In the genomic region with DNA sequence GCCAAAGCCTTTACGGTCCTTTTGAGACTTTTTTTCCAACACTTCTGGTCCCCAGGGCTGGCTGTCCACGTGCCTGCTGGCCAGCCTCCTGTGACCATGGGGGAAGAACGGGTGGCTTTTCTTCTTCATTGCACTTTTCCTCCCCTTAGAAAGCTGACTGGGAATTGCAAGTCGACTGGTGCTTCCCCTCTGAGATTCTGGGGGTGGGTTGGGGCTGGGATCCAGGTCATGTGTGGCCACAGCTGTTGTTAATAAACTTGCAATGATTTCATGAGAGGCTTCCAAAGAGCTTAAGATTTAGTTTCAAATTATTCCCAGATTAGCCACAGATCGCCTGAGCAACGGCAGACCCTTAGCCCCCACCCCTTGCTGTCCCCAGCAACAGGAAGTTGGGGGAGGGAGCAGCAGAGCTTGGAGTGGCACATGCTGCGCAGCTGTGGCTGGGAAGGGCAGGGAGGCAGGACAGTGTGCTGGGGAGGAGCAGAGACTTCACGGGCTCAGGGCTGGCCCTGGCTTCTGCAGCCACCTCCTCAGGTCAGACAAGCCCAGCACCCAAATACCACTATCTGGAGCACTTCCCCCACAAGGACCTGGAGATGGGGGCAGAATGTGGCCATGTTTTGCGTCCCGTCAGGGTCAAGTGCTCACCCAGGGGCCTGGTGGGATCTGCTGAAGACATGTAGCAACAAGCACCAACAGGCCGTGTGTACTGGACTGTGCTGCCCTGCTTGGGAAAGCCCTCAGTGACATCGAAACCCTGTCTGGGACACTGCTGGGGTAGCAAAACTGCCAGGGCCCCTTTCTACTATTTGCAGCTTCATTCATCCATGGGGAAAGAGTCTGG, we compare ENCODE assay signal across 1 cellular context.
TF ChIP-seq lines count a peak whose summit lies in the region.

No MANE protein-coding gene starts in this region.

TF ChIP-seq in WTC11, 78 proteins besides CTCF, POLR2A, EP300 and RAD21 (continued from another document and continues in another):
- TF ChIP-seq SMAD4 (CRISPR knock-in tag; IDR thresholded peaks at IDR 0.05) (no peak), HMGA2 (CRISPR knock-in tag; IDR thresholded peaks at IDR 0.05) (no peak), CREM (CRISPR knock-in tag; IDR thresholded peaks at IDR 0.05) (no peak), SP1 (CRISPR knock-in tag; conservative IDR thresholded peaks at IDR 0.05) (peak; percentile 75), SOX15 (CRISPR knock-in tag; IDR thresholded peaks at IDR 0.05) (no peak), HMGXB4 (CRISPR knock-in tag; IDR thresholded peaks at IDR 0.05) (no peak), E2F4 (CRISPR knock-in tag; IDR thresholded peaks at IDR 0.05; ENCODE audit: borderline replicate concordance, low read depth) (no peak), FOXK1 (CRISPR knock-in tag; IDR thresholded peaks at IDR 0.05) (peak; percentile 75; the same call in 1 of the 2 replicates), OVOL2 (CRISPR knock-in tag; IDR thresholded peaks at IDR 0.05; ENCODE audit: borderline replicate concordance) (no peak), FOXP1 (CRISPR knock-in tag; IDR thresholded peaks at IDR 0.05; ENCODE audit: borderline replicate concordance) (peak; percentile 92; the same call in 1 of the 2 replicates), ELF4 (CRISPR knock-in tag; IDR thresholded peaks at IDR 0.05; ENCODE audit: low read depth) (no peak), TEAD4 (CRISPR knock-in tag; IDR thresholded peaks at IDR 0.05) (no peak), SMAD3 (CRISPR knock-in tag; IDR thresholded peaks at IDR 0.05; ENCODE audit: borderline replicate concordance) (peak; percentile 75), AR (CRISPR knock-in tag; IDR thresholded peaks at IDR 0.05) (no peak), ZNF317 (CRISPR knock-in tag; IDR thresholded peaks at IDR 0.05; ENCODE audit: borderline replicate concordance, low read depth) (no peak), TCF7 (CRISPR knock-in tag; IDR thresholded peaks at IDR 0.05; ENCODE audit: low read depth) (no peak), ZNF263 (CRISPR knock-in tag; IDR thresholded peaks at IDR 0.05; ENCODE audit: low read depth) (peak; percentile 58; the same call in 1 of the 2 replicates), MYBL2 (CRISPR knock-in tag; IDR thresholded peaks at IDR 0.05) (no peak), ZNF671 (CRISPR knock-in tag; IDR thresholded peaks at IDR 0.05) (no peak), ESRRA (CRISPR knock-in tag; IDR thresholded peaks at IDR 0.05; ENCODE audit: borderline replicate concordance) (no peak), E2F5 (CRISPR knock-in tag; IDR thresholded peaks at IDR 0.05) (0 out of 2 replicates have a peak, but pooled peaks have one; percentile 61), CBFB (CRISPR knock-in tag; IDR thresholded peaks at IDR 0.05; ENCODE audit: low read depth) (no peak), NFE2L1 (CRISPR knock-in tag; IDR thresholded peaks at IDR 0.05) (no peak), CREB1 (CRISPR knock-in tag; IDR thresholded peaks at IDR 0.05) (peak; percentile 48; the same call in 1 of the 2 replicates), ZNF532 (CRISPR knock-in tag; IDR thresholded peaks at IDR 0.05; ENCODE audit: borderline replicate concordance) (no peak)
- TF ChIP-seq, protein P1, sequence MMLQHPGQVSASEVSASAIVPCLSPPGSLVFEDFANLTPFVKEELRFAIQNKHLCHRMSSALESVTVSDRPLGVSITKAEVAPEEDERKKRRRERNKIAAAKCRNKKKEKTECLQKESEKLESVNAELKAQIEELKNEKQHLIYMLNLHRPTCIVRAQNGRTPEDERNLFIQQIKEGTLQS (CRISPR knock-in tag; conservative IDR thresholded peaks at IDR 0.05) = no peak
- TF ChIP-seq, protein P2, sequence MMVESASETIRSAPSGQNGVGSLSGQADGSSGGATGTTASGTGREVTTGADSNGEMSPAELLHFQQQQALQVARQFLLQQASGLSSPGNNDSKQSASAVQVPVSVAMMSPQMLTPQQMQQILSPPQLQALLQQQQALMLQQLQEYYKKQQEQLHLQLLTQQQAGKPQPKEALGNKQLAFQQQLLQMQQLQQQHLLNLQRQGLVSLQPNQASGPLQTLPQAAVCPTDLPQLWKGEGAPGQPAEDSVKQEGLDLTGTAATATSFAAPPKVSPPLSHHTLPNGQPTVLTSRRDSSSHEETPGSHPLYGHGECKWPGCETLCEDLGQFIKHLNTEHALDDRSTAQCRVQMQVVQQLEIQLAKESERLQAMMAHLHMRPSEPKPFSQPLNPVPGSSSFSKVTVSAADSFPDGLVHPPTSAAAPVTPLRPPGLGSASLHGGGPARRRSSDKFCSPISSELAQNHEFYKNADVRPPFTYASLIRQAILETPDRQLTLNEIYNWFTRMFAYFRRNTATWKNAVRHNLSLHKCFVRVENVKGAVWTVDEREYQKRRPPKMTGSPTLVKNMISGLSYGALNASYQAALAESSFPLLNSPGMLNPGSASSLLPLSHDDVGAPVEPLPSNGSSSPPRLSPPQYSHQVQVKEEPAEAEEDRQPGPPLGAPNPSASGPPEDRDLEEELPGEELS (CRISPR knock-in tag; IDR thresholded peaks at IDR 0.05) = peak; percentile 97
- TF ChIP-seq, protein P3, sequence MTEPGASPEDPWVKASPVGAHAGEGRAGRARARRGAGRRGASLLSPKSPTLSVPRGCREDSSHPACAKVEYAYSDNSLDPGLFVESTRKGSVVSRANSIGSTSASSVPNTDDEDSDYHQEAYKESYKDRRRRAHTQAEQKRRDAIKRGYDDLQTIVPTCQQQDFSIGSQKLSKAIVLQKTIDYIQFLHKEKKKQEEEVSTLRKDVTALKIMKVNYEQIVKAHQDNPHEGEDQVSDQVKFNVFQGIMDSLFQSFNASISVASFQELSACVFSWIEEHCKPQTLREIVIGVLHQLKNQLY (CRISPR knock-in tag; IDR thresholded peaks at IDR 0.05) = no peak
- TF ChIP-seq, protein P4, sequence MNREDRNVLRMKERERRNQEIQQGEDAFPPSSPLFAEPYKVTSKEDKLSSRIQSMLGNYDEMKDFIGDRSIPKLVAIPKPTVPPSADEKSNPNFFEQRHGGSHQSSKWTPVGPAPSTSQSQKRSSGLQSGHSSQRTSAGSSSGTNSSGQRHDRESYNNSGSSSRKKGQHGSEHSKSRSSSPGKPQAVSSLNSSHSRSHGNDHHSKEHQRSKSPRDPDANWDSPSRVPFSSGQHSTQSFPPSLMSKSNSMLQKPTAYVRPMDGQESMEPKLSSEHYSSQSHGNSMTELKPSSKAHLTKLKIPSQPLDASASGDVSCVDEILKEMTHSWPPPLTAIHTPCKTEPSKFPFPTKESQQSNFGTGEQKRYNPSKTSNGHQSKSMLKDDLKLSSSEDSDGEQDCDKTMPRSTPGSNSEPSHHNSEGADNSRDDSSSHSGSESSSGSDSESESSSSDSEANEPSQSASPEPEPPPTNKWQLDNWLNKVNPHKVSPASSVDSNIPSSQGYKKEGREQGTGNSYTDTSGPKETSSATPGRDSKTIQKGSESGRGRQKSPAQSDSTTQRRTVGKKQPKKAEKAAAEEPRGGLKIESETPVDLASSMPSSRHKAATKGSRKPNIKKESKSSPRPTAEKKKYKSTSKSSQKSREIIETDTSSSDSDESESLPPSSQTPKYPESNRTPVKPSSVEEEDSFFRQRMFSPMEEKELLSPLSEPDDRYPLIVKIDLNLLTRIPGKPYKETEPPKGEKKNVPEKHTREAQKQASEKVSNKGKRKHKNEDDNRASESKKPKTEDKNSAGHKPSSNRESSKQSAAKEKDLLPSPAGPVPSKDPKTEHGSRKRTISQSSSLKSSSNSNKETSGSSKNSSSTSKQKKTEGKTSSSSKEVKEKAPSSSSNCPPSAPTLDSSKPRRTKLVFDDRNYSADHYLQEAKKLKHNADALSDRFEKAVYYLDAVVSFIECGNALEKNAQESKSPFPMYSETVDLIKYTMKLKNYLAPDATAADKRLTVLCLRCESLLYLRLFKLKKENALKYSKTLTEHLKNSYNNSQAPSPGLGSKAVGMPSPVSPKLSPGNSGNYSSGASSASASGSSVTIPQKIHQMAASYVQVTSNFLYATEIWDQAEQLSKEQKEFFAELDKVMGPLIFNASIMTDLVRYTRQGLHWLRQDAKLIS (CRISPR knock-in tag; IDR thresholded peaks at IDR 0.05; ENCODE audit: borderline replicate concordance) = 0 out of 2 replicates have a peak, but pooled peaks have one; percentile 29
- TF ChIP-seq, protein P5, sequence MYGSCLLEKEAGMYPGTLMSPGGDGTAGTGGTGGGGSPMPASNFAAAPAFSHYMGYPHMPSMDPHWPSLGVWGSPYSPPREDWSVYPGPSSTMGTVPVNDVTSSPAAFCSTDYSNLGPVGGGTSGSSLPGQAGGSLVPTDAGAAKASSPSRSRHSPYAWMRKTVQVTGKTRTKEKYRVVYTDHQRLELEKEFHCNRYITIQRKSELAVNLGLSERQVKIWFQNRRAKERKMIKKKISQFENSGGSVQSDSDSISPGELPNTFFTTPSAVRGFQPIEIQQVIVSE (CRISPR knock-in tag; IDR thresholded peaks at IDR 0.05; ENCODE audit: borderline replicate concordance) = no peak
- TF ChIP-seq, protein P6, sequence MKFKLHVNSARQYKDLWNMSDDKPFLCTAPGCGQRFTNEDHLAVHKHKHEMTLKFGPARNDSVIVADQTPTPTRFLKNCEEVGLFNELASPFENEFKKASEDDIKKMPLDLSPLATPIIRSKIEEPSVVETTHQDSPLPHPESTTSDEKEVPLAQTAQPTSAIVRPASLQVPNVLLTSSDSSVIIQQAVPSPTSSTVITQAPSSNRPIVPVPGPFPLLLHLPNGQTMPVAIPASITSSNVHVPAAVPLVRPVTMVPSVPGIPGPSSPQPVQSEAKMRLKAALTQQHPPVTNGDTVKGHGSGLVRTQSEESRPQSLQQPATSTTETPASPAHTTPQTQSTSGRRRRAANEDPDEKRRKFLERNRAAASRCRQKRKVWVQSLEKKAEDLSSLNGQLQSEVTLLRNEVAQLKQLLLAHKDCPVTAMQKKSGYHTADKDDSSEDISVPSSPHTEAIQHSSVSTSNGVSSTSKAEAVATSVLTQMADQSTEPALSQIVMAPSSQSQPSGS (CRISPR knock-in tag; IDR thresholded peaks at IDR 0.05; ENCODE audit: borderline replicate concordance, low read depth) = no peak
